Comparison of ENCODE assay signal across 8 cellular contexts in genomic region chrX:138191998-138192397, GRCh38.
A peak's percentile ranks its signal among the peaks of the same experiment; 100 is the strongest.
DNase-seq lines count a peak whose midpoint lies in the region; ATAC-seq, FAIRE-seq and TF ChIP-seq lines count a peak whose summit lies in the region.

No MANE protein-coding gene starts in this region.

- H3K9me3 Mint-ChIP-seq in activated CD4-positive, alpha-beta memory T cell treated with anti-CD3 and anti-CD28 coated beads, Interleukin-2, amount 10 ng/mL, durations not matched to agents 7 days and 5 days = no peaks in the 10 kb centered on the region

- H3K36me3 Mint-ChIP-seq in activated CD4-positive, alpha-beta memory T cell treated with anti-CD3 and anti-CD28 coated beads, Interleukin-2, amount 10 ng/mL, durations not matched to agents 7 days and 5 days (ENCODE audit: low read depth) = no peaks in the 10 kb centered on the region

- TF ChIP-seq CTCF in GM13976 (IDR thresholded peaks at IDR 0.05; ENCODE audit: borderline replicate concordance, control extremely low read depth, extremely low read depth, insufficient read depth, missing control alignments) = peak; percentile 34

- H3K4me3 Mint-ChIP-seq in activated CD4-positive, alpha-beta memory T cell treated with anti-CD3 and anti-CD28 coated beads, Interleukin-2, amount 10 ng/mL, durations not matched to agents 7 days and 5 days = no peak overlapping the region

- ATAC-seq in GM21515 (IDR thresholded peaks at IDR 0.05; ENCODE audit: unreplicated experiment) = no peak

- CTCF ChIA-PET in activated CD4-positive, alpha-beta memory T cell treated with anti-CD3 and anti-CD28 coated beads, Interleukin-2, amount 10 ng/mL, durations not matched to agents 7 days and 5 days (lab: Charles Lee) = no interaction called here

- in situ Hi-C loops in GM13976 (cut with MboI; ENCODE audit: low sequenced_read_pairs, unreplicated experiment) = loop anchor here (10.0 kb wide), 1 partner anchor 553 kb away; no protein-coding TSS in a partner anchor
- in situ Hi-C loops in SK-MEL-5 (cut with HindIII; ENCODE audit: low pct_unique_long_range_greater_than_20kb, low sequenced_read_pairs) = no loop called here

- peak; percentile 6 for DNase-seq in AG08396 (ENCODE audit: low spot score)
- peak; percentile 1 for DNase-seq in GM13976 (ENCODE audit: low spot score)
- DNase-seq in SK-MEL-5 (ENCODE audit: low read depth, low spot score) = peak; percentile 54
- peak; percentile 36 for DNase-seq in iPS-NIHi11 (ENCODE audit: low spot score)
- DNase-seq in RCC 7860 (ENCODE audit: low spot score) = no peak
- DNase-seq in LoVo (ENCODE audit: low spot score) = no peak
- no peak for DNase-seq in activated CD4-positive, alpha-beta memory T cell treated with anti-CD3 and anti-CD28 coated beads, Interleukin-2, amount 10 ng/mL, durations not matched to agents 7 days and 5 days

- no peak for FAIRE-seq in RCC 7860 (lab: Jason Lieb, UNC)

- H3K4me1 Mint-ChIP-seq in activated CD4-positive, alpha-beta memory T cell treated with anti-CD3 and anti-CD28 coated beads, Interleukin-2, amount 10 ng/mL, durations not matched to agents 7 days and 5 days = no peaks in the 10 kb centered on the region

- POLR2A ChIA-PET in activated CD4-positive, alpha-beta memory T cell treated with anti-CD3 and anti-CD28 coated beads, Interleukin-2, amount 10 ng/mL, durations not matched to agents 7 days and 5 days (lab: Charles Lee) = no interaction called here

- no peak overlapping the region for H3K27ac Mint-ChIP-seq in activated CD4-positive, alpha-beta memory T cell treated with anti-CD3 and anti-CD28 coated beads, Interleukin-2, amount 10 ng/mL, durations not matched to agents 7 days and 5 days

- H3K27me3 Mint-ChIP-seq in activated CD4-positive, alpha-beta memory T cell treated with anti-CD3 and anti-CD28 coated beads, Interleukin-2, amount 10 ng/mL, durations not matched to agents 7 days and 5 days = no peaks in the 10 kb centered on the region

Comparison
In these comparisons a context has a peak if more than half of its experiments do, and no peak if none do; other contexts are left out.
1. DNase-seq: peak in AG08396 (single experiment), GM13976 (single experiment), SK-MEL-5 (single experiment) and iPS-NIHi11 (single experiment); none in RCC 7860 (single experiment), LoVo (single experiment) and activated CD4-positive, alpha-beta memory T cell treated with anti-CD3 and anti-CD28 coated beads, Interleukin-2, amount 10 ng/mL, durations not matched to agents 7 days and 5 days (single experiment).